ENCODE assay signal across 1 cellular context in genomic region chr14:42307239-42307825, GRCh38.
TF ChIP-seq lines count a peak whose summit lies in the region.

No MANE protein-coding gene starts in this region.

TF ChIP-seq in SK-N-SH treated with all-trans-retinoic acid at 6 μM for 48 hours, 23 proteins besides CTCF, POLR2A, EP300 and RAD21 (continued from another document):
- TF ChIP-seq ISL1 (CRISPR knock-in tag; IDR thresholded peaks at IDR 0.05) = no peak
- TF ChIP-seq ZFP30 (CRISPR knock-in tag; IDR thresholded peaks at IDR 0.05) = no peak
- no peak for TF ChIP-seq BACH2 (CRISPR knock-in tag; IDR thresholded peaks at IDR 0.05; ENCODE audit: borderline replicate concordance)
- TF ChIP-seq GLIS3 (CRISPR knock-in tag; IDR thresholded peaks at IDR 0.05) = no peak
- no peak for TF ChIP-seq ZNF8 (CRISPR knock-in tag; IDR thresholded peaks at IDR 0.05)
- no peak for TF ChIP-seq ZNF70 (CRISPR knock-in tag; IDR thresholded peaks at IDR 0.05)
- TF ChIP-seq TCF4 (CRISPR knock-in tag; IDR thresholded peaks at IDR 0.05; ENCODE audit: borderline replicate concordance) = no peak
- no peak for TF ChIP-seq PATZ1 (CRISPR knock-in tag; IDR thresholded peaks at IDR 0.05; ENCODE audit: borderline replicate concordance)
- no peak for TF ChIP-seq ESRRG (CRISPR knock-in tag; IDR thresholded peaks at IDR 0.05)
- TF ChIP-seq ARNTL (CRISPR knock-in tag; IDR thresholded peaks at IDR 0.05; ENCODE audit: borderline replicate concordance, low read depth) = no peak
